Comparison of ENCODE assay signal across 10 cellular contexts in genomic region chr14:68088463-68088862, GRCh38.
DNase-seq lines count a peak whose midpoint lies in the region; ATAC-seq and TF ChIP-seq lines count a peak whose summit lies in the region.
"Had no signal": no experiment of that assay in that cellular context is flagged by ENCODE, and none has a peak within 500 bp of the region (broad histone marks: within the 10 kb centered on the region; RNA-seq: fewer than 3 reads in every experiment).

No MANE protein-coding gene starts in this region.

- H3K9me3 ChIP-seq in left lung (peaks cover 0 to 7% of the 10 kb centered on the region in 2 donors), colonic mucosa (no peaks in the 10 kb centered on the region)

- H3K27ac Mint-ChIP-seq in activated naive CD4-positive, alpha-beta T cell treated with anti-CD3 and anti-CD28 coated beads for 36 hours, result no peak overlapping the region
- H3K27ac Mint-ChIP-seq in T-cell (peak overlapping the region; percentile 17 to 56), type B pancreatic cell (peak overlapping the region; percentile 69)

- no peak overlapping the region for H3K9ac ChIP-seq in colonic mucosa (ENCODE audit: low read depth in 2 of 2, low read length in 2 of 2)

- ATAC-seq in T-cell (replicated peaks in 1 of 4) (peak in 1 of 4 experiments; percentile 60), left lung (peak; percentile 18)

- H3K36me3 Mint-ChIP-seq in activated naive CD4-positive, alpha-beta T cell treated with anti-CD3 and anti-CD28 coated beads for 36 hours (ENCODE audit: low read depth), result peaks cover 2% of the 10 kb centered on the region
- H3K36me3 Mint-ChIP-seq in T-cell, result peaks cover 3% of the 10 kb centered on the region
- H3K36me3 Mint-ChIP-seq in type B pancreatic cell, result peaks cover 9% of the 10 kb centered on the region

- no peak overlapping the region for H3K4me3 Mint-ChIP-seq in activated naive CD4-positive, alpha-beta T cell treated with anti-CD3 and anti-CD28 coated beads for 36 hours
- H3K4me3 Mint-ChIP-seq in T-cell (peak overlapping the region in 1 of 3 donors; percentile 16), type B pancreatic cell (peak overlapping the region; percentile 77)

- H3K4me3 ChIP-seq in left lung (no peak overlapping the region), colonic mucosa (no peak overlapping the region)

- H3K27me3 ChIP-seq in left lung (no peaks in the 10 kb centered on the region), colonic mucosa (no peaks in the 10 kb centered on the region)

- H3K27me3 Mint-ChIP-seq in activated naive CD4-positive, alpha-beta T cell treated with anti-CD3 and anti-CD28 coated beads for 36 hours (ENCODE audit: low read depth), result no peaks in the 10 kb centered on the region
- no peaks in the 10 kb centered on the region for H3K27me3 Mint-ChIP-seq in T-cell
- H3K27me3 Mint-ChIP-seq in type B pancreatic cell, result no peaks in the 10 kb centered on the region

- no peak for TF ChIP-seq CTCF in left lung (IDR thresholded peaks at IDR 0.05)
- TF ChIP-seq CTCF in type B pancreatic cell (conservative IDR thresholded peaks at IDR 0.05), result no peak
- no peak for TF ChIP-seq CTCF in colonic mucosa (IDR thresholded peaks at IDR 0.05)

- H3K9me3 Mint-ChIP-seq in activated naive CD4-positive, alpha-beta T cell treated with anti-CD3 and anti-CD28 coated beads for 36 hours, result peaks cover 8% of the 10 kb centered on the region
- H3K9me3 Mint-ChIP-seq in T-cell (no peaks in the 10 kb centered on the region), type B pancreatic cell (peaks cover 14% of the 10 kb centered on the region)

- H3K27ac ChIP-seq in left lung (peak overlapping the region in 1 of 2 donors; percentile 36), colonic mucosa (no peak overlapping the region)
- H3K27ac ChIP-seq: C4-2B had no signal

- intact Hi-C loops in activated naive CD4-positive, alpha-beta T cell treated with anti-CD3 and anti-CD28 coated beads for 36 hours (cut with micrococcal nuclease), result no loop called here
- intact Hi-C loops in left lung (cut with DNase I), result no loop called here
- intact Hi-C loops in colonic mucosa (cut with DNase I), result no loop called here

- H3K4me1 ChIP-seq in left lung (no peaks in the 10 kb centered on the region), colonic mucosa (no peaks in the 10 kb centered on the region)

- H3K36me3 ChIP-seq in left lung, result no peaks in the 10 kb centered on the region
- H3K36me3 ChIP-seq in colonic mucosa, result no peaks in the 10 kb centered on the region

- DNase-seq in activated naive CD4-positive, alpha-beta T cell treated with anti-CD3 and anti-CD28 coated beads for 36 hours, result peak; percentile 12
- no peak for DNase-seq in activated naive CD4-positive, alpha-beta T cell (lab: John Stamatoyannopoulos, UW)
- DNase-seq in T-cell, result peak in 5 of 34 experiments; percentile 1 to 16 (median 4)
- no peak for DNase-seq in left lung
- DNase-seq in type B pancreatic cell (ENCODE audit: extremely low spot score, unreplicated experiment), result no peak
- DNase-seq in colonic mucosa, result no peak
- DNase-seq in activated CD4-positive, alpha-beta T cell treated with anti-CD3 and anti-CD28 coated beads for 4 hours, result no peak
- DNase-seq in HUDEP-2 (lab: John Stamatoyannopoulos, UW; ENCODE audit: unreplicated experiment in 76 of 76), result no peak
- DNase-seq: RPMI8226 had no signal

- POLR2A ChIA-PET in T-cell (lab: Charles Lee), result interaction anchor here in 1 of 2 donors (0.8 kb wide), 1 partner anchor 109 kb away, joined by 4 read pairs; no protein-coding TSS in a partner anchor

- peaks cover 14% of the 10 kb centered on the region for H3K4me1 Mint-ChIP-seq in activated naive CD4-positive, alpha-beta T cell treated with anti-CD3 and anti-CD28 coated beads for 36 hours (ENCODE audit: low read depth)
- H3K4me1 Mint-ChIP-seq in T-cell, result peaks cover 13 to 31% (median 16%) of the 10 kb centered on the region in 3 donors
- H3K4me1 Mint-ChIP-seq in type B pancreatic cell (ENCODE audit: unreplicated experiment), result peaks cover 41% of the 10 kb centered on the region

- CTCF ChIA-PET in activated naive CD4-positive, alpha-beta T cell treated with anti-CD3 and anti-CD28 coated beads for 36 hours (lab: Charles Lee), result interaction anchor here (0.6 to 0.7 kb wide), 6 partner anchors 28 to 904 kb away, joined by 3 to 4 read pairs (median 3); no protein-coding TSS in a partner anchor
- CTCF ChIA-PET in T-cell (lab: Charles Lee), result interaction anchor here (0.6 to 1.4 kb wide), 5 partner anchors 12 to 837 kb away, joined by 3 to 4 read pairs (median 4); no protein-coding TSS in a partner anchor
